Comparison of ENCODE assay signal across 8 cellular contexts in the genomic region with DNA sequence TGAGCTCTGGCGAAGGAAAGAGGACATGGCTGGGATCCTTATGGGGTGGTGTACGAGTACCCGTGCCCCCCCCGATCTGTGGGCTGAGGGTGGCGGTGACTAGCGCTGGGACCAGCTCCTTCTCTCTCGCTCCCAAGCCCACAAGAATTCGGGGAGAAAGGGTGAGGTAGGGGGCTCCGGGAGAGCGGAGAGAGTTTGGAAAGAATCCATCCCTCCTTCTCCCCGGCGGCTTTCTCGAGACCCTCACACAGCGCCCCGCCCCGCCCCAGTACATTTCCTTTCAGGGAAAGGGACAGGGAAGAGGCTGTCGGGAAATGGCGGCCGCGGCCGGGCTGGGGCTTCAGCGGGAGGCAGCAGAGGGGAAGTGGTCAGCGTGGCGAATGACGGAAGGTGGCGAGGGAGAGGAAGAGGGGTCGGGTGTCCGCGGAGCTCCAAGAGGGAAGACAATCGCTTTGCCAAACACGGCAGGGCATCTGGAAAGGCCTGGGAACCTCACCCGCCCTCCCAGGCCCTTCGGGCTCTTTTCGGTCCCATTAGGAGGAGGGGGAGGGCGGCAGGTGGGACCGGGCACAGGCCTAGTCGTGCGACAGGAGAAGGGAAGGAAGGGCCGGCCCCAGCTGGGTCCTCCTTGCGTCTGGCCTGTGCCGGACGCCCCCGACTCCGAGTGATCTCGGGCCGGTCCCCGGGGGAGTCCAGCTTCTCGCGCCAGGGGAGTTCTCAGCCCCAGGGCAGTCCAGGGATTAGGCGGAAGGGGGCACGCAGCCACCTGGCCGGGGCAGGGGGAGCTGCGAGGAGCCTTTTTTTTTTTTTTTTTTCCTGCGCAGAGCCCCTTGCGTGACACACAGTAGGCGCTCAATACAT. TPM values are rescaled to one million over a fixed set of nuclear protein-coding genes. Genes with fewer than 3 reads are reported as not detected.
DNase-seq lines count a peak whose midpoint lies in the region; ATAC-seq and TF ChIP-seq lines count a peak whose summit lies in the region.

No MANE protein-coding gene starts in this region.

- peaks cover 13% of the 10 kb centered on the region for H3K36me3 ChIP-seq in RWPE2 (ENCODE audit: low read depth)

- H3K27me3 ChIP-seq in RWPE2 (ENCODE audit: insufficient read depth, poor library complexity, severe bottlenecking), result no peaks in the 10 kb centered on the region

- peak; percentile 53 for ATAC-seq in HG02938 (IDR thresholded peaks at IDR 0.05; ENCODE audit: unreplicated experiment)
- peak; percentile 46 for ATAC-seq in RWPE2 (ENCODE audit: low read depth)

- H3K4me3 ChIP-seq in RWPE2 (ENCODE audit: severe bottlenecking) (peak overlapping the region; percentile 19), astrocyte of the cerebellum (ENCODE audit: low read depth, low read length) (peak overlapping the region; percentile 33)

- in situ Hi-C loops in astrocyte of the cerebellum (cut with HindIII; ENCODE audit: low sequenced_read_pairs), result no loop called here

- DNase-seq in NCI-H345 (lab: John Stamatoyannopoulos, UW), result peak; percentile 59
- DNase-seq in NCI-H345 treated with DMSO at 0.1 percent for 48 hours (lab: John Stamatoyannopoulos, UW; ENCODE audit: unreplicated experiment), result no peak
- DNase-seq in RWPE2 (ENCODE audit: low spot score), result no peak
- DNase-seq in astrocyte of the cerebellum (ENCODE audit: low read depth), result no peak
- DNase-seq in hippocampal formation (lab: John Stamatoyannopoulos, UW), result peak; percentile 11 to 60
- peak; percentile 83 for DNase-seq in retina
- no peak for DNase-seq in A172 (ENCODE audit: low spot score)

- no peak overlapping the region for H3K27ac ChIP-seq in RWPE2 (ENCODE audit: poor library complexity, severe bottlenecking)

- H3K4me1 ChIP-seq in RWPE2 (ENCODE audit: insufficient read depth, poor library complexity, severe bottlenecking), result no peaks in the 10 kb centered on the region

- TF ChIP-seq CTCF in RWPE2 (IDR thresholded peaks at IDR 0.05; ENCODE audit: poor library complexity, severe bottlenecking) (no peak), astrocyte of the cerebellum (IDR thresholded peaks at IDR 0.05; ENCODE audit: low read depth, low read length, missing control alignments) (no peak)

- no peaks in the 10 kb centered on the region for H3K9me3 ChIP-seq in RWPE2 (ENCODE audit: severe bottlenecking)

RNA-seq across cellular contexts. Expression of a gene that starts 10.2 kb away (rescaled TPM):
- 47.8 and 49.7 TPM in 2 replicates for total RNA-seq in A172 (2014; rRNA removed; shearing (Covaris generic))

RNA-seq across cellular contexts. Expression of a gene that starts 10.5 kb away (rescaled TPM):
- total RNA-seq in A172 (2014; rRNA removed; shearing (Covaris generic)), result 33.6 and 40.4 TPM in 2 replicates

RNA-seq across cellular contexts. Expression of a gene that starts 27.4 kb away (rescaled TPM):
- total RNA-seq in A172 (2014; rRNA removed; shearing (Covaris generic)), result 859 and 1,447 TPM in 2 replicates

RNA-seq across cellular contexts. Expression of a gene that starts 32.2 kb away (rescaled TPM):
- not detected in 2 replicates for total RNA-seq in A172 (2014; rRNA removed; shearing (Covaris generic))

Comparison
In these comparisons a context has a peak if more than half of its experiments do, and no peak if none do; other contexts are left out.
1. DNase-seq: peak in NCI-H345 (single experiment), hippocampal formation (2 of 2) and retina (single experiment); none in NCI-H345 treated with DMSO at 0.1 percent for 48 hours (single experiment), RWPE2 (single experiment), astrocyte of the cerebellum (single experiment) and A172 (single experiment).